Comparison of ENCODE assay signal across 11 cellular contexts in genomic region chr17:55549140-55549539, GRCh38. TPM values are rescaled to one million over a fixed set of nuclear protein-coding genes. Genes with fewer than 3 reads are reported as not detected.
DNase-seq lines count a peak whose midpoint lies in the region; ATAC-seq, FAIRE-seq and TF ChIP-seq lines count a peak whose summit lies in the region.
"Had no signal": no experiment of that assay in that cellular context is flagged by ENCODE, and none has a peak within 500 bp of the region (broad histone marks: within the 10 kb centered on the region; RNA-seq: fewer than 3 reads in every experiment).

No MANE protein-coding gene starts in this region.

- no peaks in the 10 kb centered on the region for H4K20me1 ChIP-seq in SK-N-SH (ENCODE audit: insufficient read depth)

- peaks cover 18% of the 10 kb centered on the region for H3K27me3 Mint-ChIP-seq in activated T-helper 2 cell treated with anti-CD3 and anti-CD28 coated beads, Interferon-gamma antibody, Interleukin-2, Interleukin-4, amounts not matched to agents 10 μg/mL and 5 μg/mL and 100 μg/mL, durations not matched to agents 14 hours and 24 hours and 36 hours (ENCODE audit: low read depth)

- H3K9me3 Mint-ChIP-seq in activated T-helper 2 cell treated with anti-CD3 and anti-CD28 coated beads, Interferon-gamma antibody, Interleukin-2, Interleukin-4, amounts not matched to agents 10 μg/mL and 5 μg/mL and 100 μg/mL, durations not matched to agents 14 hours and 24 hours and 36 hours: no peaks in the 10 kb centered on the region

- H3K27ac Mint-ChIP-seq in activated T-helper 2 cell treated with anti-CD3 and anti-CD28 coated beads, Interferon-gamma antibody, Interleukin-2, Interleukin-4, amounts not matched to agents 10 μg/mL and 5 μg/mL and 100 μg/mL, durations not matched to agents 14 hours and 24 hours and 36 hours: no peak overlapping the region
- H3K27ac Mint-ChIP-seq: activated naive CD8-positive, alpha-beta T cell treated with anti-CD3 and anti-CD28 coated beads, Interleukin-2, amount 50 U/mL, for 24 hours; type B pancreatic cell had no signal

- TF ChIP-seq RAD21 in SK-N-SH (IDR thresholded peaks at IDR 0.05; ENCODE audit: low read length): peak; percentile 69

- no peak overlapping the region for H2AFZ ChIP-seq in SK-N-SH (ENCODE audit: low read depth)

- H3K27me3 ChIP-seq in HL-60 (ENCODE audit: insufficient read depth, poor library complexity, severe bottlenecking): no peaks in the 10 kb centered on the region
- H3K27me3 ChIP-seq in SK-N-SH (ENCODE audit: insufficient read depth): no peaks in the 10 kb centered on the region; the same call in 1 of the 2 replicates
- no peaks in the 10 kb centered on the region for H3K27me3 ChIP-seq in left lung

- no peak for FAIRE-seq in GM12891 (lab: Jason Lieb, UNC)

- H3K4me1 Mint-ChIP-seq in activated T-helper 2 cell treated with anti-CD3 and anti-CD28 coated beads, Interferon-gamma antibody, Interleukin-2, Interleukin-4, amounts not matched to agents 10 μg/mL and 5 μg/mL and 100 μg/mL, durations not matched to agents 14 hours and 24 hours and 36 hours (ENCODE audit: low read depth): peaks cover 8% of the 10 kb centered on the region

- no peaks in the 10 kb centered on the region for H3K36me3 Mint-ChIP-seq in activated T-helper 2 cell treated with anti-CD3 and anti-CD28 coated beads, Interferon-gamma antibody, Interleukin-2, Interleukin-4, amounts not matched to agents 10 μg/mL and 5 μg/mL and 100 μg/mL, durations not matched to agents 14 hours and 24 hours and 36 hours (ENCODE audit: low read depth)
- H3K36me3 Mint-ChIP-seq: type B pancreatic cell had no signal

- 46% methylated on average over 2 of the region's 2 CpGs for WGBS in SK-N-SH (ENCODE audit: low lambda C conversion rate)

- intact Hi-C loops in left lung (cut with DNase I): no loop called here
- intact Hi-C loops in activated T-helper 2 cell treated with anti-CD3 and anti-CD28 coated beads, Interferon-gamma antibody, Interleukin-2, Interleukin-4, amounts not matched to agents 10 μg/mL and 5 μg/mL and 100 μg/mL, durations not matched to agents 14 hours and 24 hours and 36 hours (cut with micrococcal nuclease): no loop called here

- H3K4me1 ChIP-seq in SK-N-SH (ENCODE audit: control insufficient read depth in 1 of 2, insufficient read depth in 2 of 2, low read depth in 1 of 2, low read length in 1 of 2) (no peaks in the 10 kb centered on the region), left lung (no peaks in the 10 kb centered on the region)

- peak; percentile 20 for TF ChIP-seq CTCF in HL-60 (IDR thresholded peaks at IDR 0.05; ENCODE audit: insufficient read depth, low read length)
- TF ChIP-seq CTCF in SK-N-SH (IDR thresholded peaks at IDR 0.05): peak; percentile 41
- peak in 1 of 2 donors; percentile 19 for TF ChIP-seq CTCF in left lung (IDR thresholded peaks at IDR 0.05)

- no peaks in the 10 kb centered on the region for H3K9me2 ChIP-seq in SK-N-SH

- H3K4me2 ChIP-seq in SK-N-SH: no peak overlapping the region

- H3K9ac ChIP-seq in SK-N-SH: no peak overlapping the region

- H3K79me2 ChIP-seq in SK-N-SH (ENCODE audit: insufficient read depth): no peaks in the 10 kb centered on the region

- no peaks in the 10 kb centered on the region for H3K9me3 ChIP-seq in SK-N-SH
- H3K9me3 ChIP-seq in left lung: no peaks in the 10 kb centered on the region

- ATAC-seq in left lobe of liver (peak; percentile 87), left lung (no peak)
- ATAC-seq: activated naive CD8-positive, alpha-beta T cell treated with anti-CD3 and anti-CD28 coated beads, Interleukin-2, amount 50 U/mL, for 24 hours had no signal

- POLR2A ChIA-PET in SK-N-SH (lab: Yijun Ruan, JAX): no interaction called here

- H3F3A ChIP-seq in SK-N-SH (replicated peaks; ENCODE audit: insufficient read depth): no peaks in the 10 kb centered on the region

- CTCF ChIA-PET in SK-N-SH (lab: Yijun Ruan, JAX): interaction anchor here (1.7 to 2.2 kb wide), 6 partner anchors 18 to 221 kb away, joined by 5 to 20 read pairs (median 6); no protein-coding TSS in a partner anchor

- H3K27ac ChIP-seq in HL-60 (replicated peaks) (no peak overlapping the region), SK-N-SH (ENCODE audit: low read depth in 2 of 2, low read length in 1 of 2) (no peak overlapping the region), left lung (no peak overlapping the region)

- TF ChIP-seq POLR2A in GM12891 (IDR thresholded peaks at IDR 0.05; ENCODE audit: low read depth, low read length): no peak

- TF ChIP-seq EP300 in SK-N-SH (IDR thresholded peaks at IDR 0.05; ENCODE audit: borderline replicate concordance in 1 of 2, low read depth in 1 of 2, low read length in 1 of 2): no peak

- H3K36me3 ChIP-seq in SK-N-SH (replicated peaks in 1 of 2; ENCODE audit: control insufficient read depth in 1 of 2, insufficient read depth in 2 of 2, low read length in 1 of 2): no peaks in the 10 kb centered on the region
- no peaks in the 10 kb centered on the region for H3K36me3 ChIP-seq in left lung

- no peak overlapping the region for H3K4me3 Mint-ChIP-seq in activated T-helper 2 cell treated with anti-CD3 and anti-CD28 coated beads, Interferon-gamma antibody, Interleukin-2, Interleukin-4, amounts not matched to agents 10 μg/mL and 5 μg/mL and 100 μg/mL, durations not matched to agents 14 hours and 24 hours and 36 hours (ENCODE audit: low read depth)
- H3K4me3 Mint-ChIP-seq: activated naive CD8-positive, alpha-beta T cell treated with anti-CD3 and anti-CD28 coated beads, Interleukin-2, amount 50 U/mL, for 24 hours; type B pancreatic cell had no signal

- peak; percentile 15 for DNase-seq in ELF-1 (ENCODE audit: low read depth, low spot score)
- DNase-seq in HL-60 (ENCODE audit: low read depth in 1 of 2, low spot score in 1 of 2): peak in 1 of 2 experiments; percentile 4
- no peak for DNase-seq in SK-N-SH
- DNase-seq in left lobe of liver (ENCODE audit: low spot score): no peak
- no peak for DNase-seq in left lung
- no peak for DNase-seq in activated T-helper 2 cell treated with anti-CD3 and anti-CD28 coated beads, Interferon-gamma antibody, Interleukin-2, Interleukin-4, amounts not matched to agents 10 μg/mL and 5 μg/mL and 100 μg/mL, durations not matched to agents 14 hours and 24 hours and 36 hours (ENCODE audit: low spot score)
- no peak for DNase-seq in GM12891 (ENCODE audit: insufficient read length, low spot score)
- DNase-seq in cerebellar cortex (ENCODE audit: low spot score): no peak
- DNase-seq: activated naive CD8-positive, alpha-beta T cell treated with anti-CD3 and anti-CD28 coated beads, Interleukin-2, amount 50 U/mL, for 24 hours; T-helper 9 cell had no signal

- H3K4me3 ChIP-seq in HL-60 (replicated peaks; ENCODE audit: insufficient read depth, low read length): no peak overlapping the region
- H3K4me3 ChIP-seq in SK-N-SH (ENCODE audit: low read depth in 2 of 2, low read length in 1 of 2): no peak overlapping the region
- no peak overlapping the region for H3K4me3 ChIP-seq in left lung

TF ChIP-seq in GM12891, 5 proteins besides CTCF, POLR2A, EP300 and RAD21:
- TF ChIP-seq POLR2AphosphoS5 (IDR thresholded peaks at IDR 0.05; ENCODE audit: low read depth, low read length) (no peak), POU2F2 (IDR thresholded peaks at IDR 0.05; ENCODE audit: low read depth, low read length) (no peak), TAF1 (IDR thresholded peaks at IDR 0.05; ENCODE audit: low read depth, low read length) (no peak), SPI1 (IDR thresholded peaks at IDR 0.05; ENCODE audit: low read depth, low read length) (no peak), PAX5 (IDR thresholded peaks at IDR 0.05; ENCODE audit: insufficient read depth, low read length, severe bottlenecking) (no peak)

RNA-seq across cellular contexts. Expression of gene SMIM36, which starts 37.9 kb away (rescaled TPM):
- polyA plus RNA-seq in SK-N-SH (2012; rRNA removed): not detected in 2 replicates
- polyA plus RNA-seq in SK-N-SH (2012; cell fraction: cytosol; rRNA removed): not detected in 2 replicates
- polyA plus RNA-seq in SK-N-SH (2012; cell fraction: nucleus; rRNA removed): not detected in 2 replicates
- total RNA-seq in left lobe of liver (not detected), left lung (not detected)
- not detected in 2 replicates for total RNA-seq in activated T-helper 2 cell treated with anti-CD3 and anti-CD28 coated beads, Interferon-gamma antibody, Interleukin-2, Interleukin-4, amounts not matched to agents 10 μg/mL and 5 μg/mL and 100 μg/mL, durations not matched to agents 14 hours and 24 hours and 36 hours
- not detected for polyA plus RNA-seq in GM12891 (2012; ENCODE audit: low read depth, missing spikeins)
